In genomic region chr2:21860913-21861312, GRCh38 we compare ENCODE assay signal across 1 cellular context.
TF ChIP-seq lines count a peak whose summit lies in the region.

No MANE protein-coding gene starts in this region.

TF ChIP-seq in K562, 482 proteins besides CTCF, POLR2A, EP300 and RAD21 (continued from another document):
- TF ChIP-seq ZBTB2 (IDR thresholded peaks at IDR 0.05) (no peak), CBFB (CRISPR knock-in tag; IDR thresholded peaks at IDR 0.05) (no peak), MYC (IDR thresholded peaks at IDR 0.05; ENCODE audit: low read depth, low read length) (no peak), MYC (CRISPR knock-in tag; IDR thresholded peaks at IDR 0.05; ENCODE audit: borderline replicate concordance, low read depth) (no peak), MAFF (IDR thresholded peaks at IDR 0.05; ENCODE audit: low read length) (peak; percentile 22; the same call in 1 of the 2 replicates), GTF2F1 (IDR thresholded peaks at IDR 0.05; ENCODE audit: low read depth, low read length) (no peak), NFRKB (IDR thresholded peaks at IDR 0.05; ENCODE audit: low read depth) (no peak), NKRF (IDR thresholded peaks at IDR 0.05; ENCODE audit: borderline replicate concordance) (no peak), IRF9 (tag; IDR thresholded peaks at IDR 0.05) (no peak), STAT6 (CRISPR knock-in tag; IDR thresholded peaks at IDR 0.05) (no peak), NR4A1 (CRISPR knock-in tag; IDR thresholded peaks at IDR 0.05) (no peak), NR4A1 (tag; IDR thresholded peaks at IDR 0.05) (no peak), ZNF184 (CRISPR knock-in tag; IDR thresholded peaks at IDR 0.05) (no peak), ZNF511 (CRISPR knock-in tag; IDR thresholded peaks at IDR 0.05) (no peak), ZNF354B (CRISPR knock-in tag; IDR thresholded peaks at IDR 0.05) (no peak), PYGO2 (tag; IDR thresholded peaks at IDR 0.05) (no peak), MAFG (tag; conservative IDR thresholded peaks at IDR 0.05) (0 out of 2 replicates have a peak, but pooled peaks have one; percentile 12), SMAD4 (CRISPR knock-in tag; conservative IDR thresholded peaks at IDR 0.05) (no peak), ZNF133 (CRISPR knock-in tag; IDR thresholded peaks at IDR 0.05) (no peak)
